ENCODE assay signal across 26 cellular contexts in the genomic region with DNA sequence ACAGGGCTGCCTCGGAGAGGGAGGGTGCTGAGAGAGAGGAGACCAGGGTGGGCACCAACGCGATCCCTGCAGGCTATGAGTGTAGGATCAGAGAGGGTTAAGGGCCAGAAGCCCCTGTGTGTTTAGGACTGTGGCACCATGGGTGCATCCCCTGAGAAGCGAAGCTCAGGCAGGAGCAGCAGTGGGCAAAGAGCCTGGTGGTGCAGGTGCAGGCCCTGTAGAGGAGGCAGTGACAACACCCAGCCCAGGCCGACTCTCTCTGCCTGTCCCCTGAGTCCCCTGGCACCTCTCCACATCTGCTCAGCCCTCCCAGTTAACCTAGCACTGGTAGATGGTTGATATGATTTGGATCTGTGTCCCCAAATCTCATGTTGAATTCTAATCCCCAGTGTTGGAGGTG.
"Had no signal": no experiment of that assay in that cellular context is flagged by ENCODE, and none has a peak within 500 bp of the region (broad histone marks: within the 10 kb centered on the region; RNA-seq: fewer than 3 reads in every experiment).

No MANE protein-coding gene starts in this region.

- H3K36me3 ChIP-seq: breast epithelium, SJCRH30 had no signal

- H3K27ac ChIP-seq: breast epithelium, KMS-11, SJCRH30, VCaP had no signal

- H3K4me1 Mint-ChIP-seq: activated CD4-positive, alpha-beta T cell treated with anti-CD3 and anti-CD28 coated beads for 36 hours; activated naive CD4-positive, alpha-beta T cell treated with anti-CD3 and anti-CD28 coated beads, Interleukin-2, amount 10 ng/mL, durations not matched to agents 7 days and 5 days; activated naive CD8-positive, alpha-beta T cell treated with anti-CD3 and anti-CD28 coated beads, Interleukin-2, amount 10 ng/mL, durations not matched to agents 7 days and 5 days; activated T-helper 17 cell treated with anti-CD3 and anti-CD28 coated beads, Interleukin-2, amount 50 U/mL, for 72 hours had no signal

- H3K4me3 Mint-ChIP-seq: activated CD4-positive, alpha-beta memory T cell treated with anti-CD3 and anti-CD28 coated beads, Interleukin-2, amount 10 ng/mL, durations not matched to agents 7 days and 5 days; activated CD4-positive, alpha-beta T cell treated with anti-CD3 and anti-CD28 coated beads for 36 hours; activated naive CD4-positive, alpha-beta T cell treated with anti-CD3 and anti-CD28 coated beads, Interleukin-2, amount 10 ng/mL, durations not matched to agents 7 days and 5 days; activated naive CD8-positive, alpha-beta T cell treated with anti-CD3 and anti-CD28 coated beads, Interleukin-2, amount 10 ng/mL, durations not matched to agents 7 days and 5 days; activated T-helper 17 cell treated with anti-CD3 and anti-CD28 coated beads, Interleukin-2, amount 50 U/mL, for 72 hours had no signal

- ATAC-seq: activated CD4-positive, alpha-beta T cell treated with anti-CD3 and anti-CD28 coated beads for 36 hours; activated T-helper 17 cell treated with anti-CD3 and anti-CD28 coated beads, Interleukin-2, amount 50 U/mL, for 72 hours; Panc1; Right ventricle myocardium inferior had no signal

- H3K4me2 ChIP-seq: KMS-11, SK-N-SH had no signal

- H3K36me3 Mint-ChIP-seq: activated naive CD4-positive, alpha-beta T cell treated with anti-CD3 and anti-CD28 coated beads, Interleukin-2, amount 10 ng/mL, durations not matched to agents 7 days and 5 days; activated naive CD8-positive, alpha-beta T cell treated with anti-CD3 and anti-CD28 coated beads, Interleukin-2, amount 10 ng/mL, durations not matched to agents 7 days and 5 days had no signal

- DNase-seq: activated CD4-positive, alpha-beta memory T cell treated with anti-CD3 and anti-CD28 coated beads, Interleukin-2, amount 10 ng/mL, durations not matched to agents 7 days and 5 days; activated CD4-positive, alpha-beta T cell treated with anti-CD3 and anti-CD28 coated beads for 36 hours; activated CD4-positive, alpha-beta T cell treated with anti-CD3 and anti-CD28 coated beads, Interleukin-2, amount 50 U/mL, for 1 hour; activated gamma-delta T cell treated with Interleukin-2 at 50 U/mL for 16 hours; activated naive CD4-positive, alpha-beta T cell treated with anti-CD3 and anti-CD28 coated beads, Interleukin-2, amount 10 ng/mL, durations not matched to agents 7 days and 5 days; activated naive CD8-positive, alpha-beta T cell treated with anti-CD3 and anti-CD28 coated beads, Interleukin-2, amount 10 ng/mL, durations not matched to agents 7 days and 5 days; activated T-cell treated with anti-CD3 and anti-CD28 coated beads for 4 hours; activated T-cell treated with anti-CD3 and anti-CD28 coated beads, Interleukin-2, amount 50 U/mL, for 48 hours; aorta; central memory CD4-positive, alpha-beta T cell; NCI-H1092; NCI-H1417; NCI-H2029 treated with DMSO at 0.1 percent for 48 hours; NCI-H345; NCI-H510A; NCI-H526 treated with DMSO at 0.1 percent for 48 hours; OCI-M1; RPMI8226; SJCRH30; SK-N-SH had no signal

- H3K4me1 ChIP-seq: breast epithelium, SJCRH30 had no signal

- H3K9me3 ChIP-seq: breast epithelium, SJCRH30, SK-N-SH had no signal

- H3K4me3 ChIP-seq: breast epithelium, SJCRH30 had no signal

- H3K27me3 ChIP-seq: breast epithelium, SJCRH30 had no signal

- H3K9me3 Mint-ChIP-seq: activated CD4-positive, alpha-beta memory T cell treated with anti-CD3 and anti-CD28 coated beads, Interleukin-2, amount 10 ng/mL, durations not matched to agents 7 days and 5 days; activated naive CD4-positive, alpha-beta T cell treated with anti-CD3 and anti-CD28 coated beads, Interleukin-2, amount 10 ng/mL, durations not matched to agents 7 days and 5 days; activated naive CD8-positive, alpha-beta T cell treated with anti-CD3 and anti-CD28 coated beads, Interleukin-2, amount 10 ng/mL, durations not matched to agents 7 days and 5 days; activated T-helper 17 cell treated with anti-CD3 and anti-CD28 coated beads, Interleukin-2, amount 50 U/mL, for 72 hours had no signal

- H3K27ac Mint-ChIP-seq: activated CD4-positive, alpha-beta memory T cell treated with anti-CD3 and anti-CD28 coated beads, Interleukin-2, amount 10 ng/mL, durations not matched to agents 7 days and 5 days; activated CD4-positive, alpha-beta T cell treated with anti-CD3 and anti-CD28 coated beads for 36 hours; activated naive CD4-positive, alpha-beta T cell treated with anti-CD3 and anti-CD28 coated beads, Interleukin-2, amount 10 ng/mL, durations not matched to agents 7 days and 5 days; activated naive CD8-positive, alpha-beta T cell treated with anti-CD3 and anti-CD28 coated beads, Interleukin-2, amount 10 ng/mL, durations not matched to agents 7 days and 5 days; activated T-helper 17 cell treated with anti-CD3 and anti-CD28 coated beads, Interleukin-2, amount 50 U/mL, for 72 hours had no signal

- H3K9ac ChIP-seq: KMS-11, SK-N-SH had no signal

- H3K27me3 Mint-ChIP-seq: activated CD4-positive, alpha-beta memory T cell treated with anti-CD3 and anti-CD28 coated beads, Interleukin-2, amount 10 ng/mL, durations not matched to agents 7 days and 5 days; activated naive CD4-positive, alpha-beta T cell treated with anti-CD3 and anti-CD28 coated beads, Interleukin-2, amount 10 ng/mL, durations not matched to agents 7 days and 5 days had no signal
